1 cellular context compared by ENCODE assay signal in the genomic region with DNA sequence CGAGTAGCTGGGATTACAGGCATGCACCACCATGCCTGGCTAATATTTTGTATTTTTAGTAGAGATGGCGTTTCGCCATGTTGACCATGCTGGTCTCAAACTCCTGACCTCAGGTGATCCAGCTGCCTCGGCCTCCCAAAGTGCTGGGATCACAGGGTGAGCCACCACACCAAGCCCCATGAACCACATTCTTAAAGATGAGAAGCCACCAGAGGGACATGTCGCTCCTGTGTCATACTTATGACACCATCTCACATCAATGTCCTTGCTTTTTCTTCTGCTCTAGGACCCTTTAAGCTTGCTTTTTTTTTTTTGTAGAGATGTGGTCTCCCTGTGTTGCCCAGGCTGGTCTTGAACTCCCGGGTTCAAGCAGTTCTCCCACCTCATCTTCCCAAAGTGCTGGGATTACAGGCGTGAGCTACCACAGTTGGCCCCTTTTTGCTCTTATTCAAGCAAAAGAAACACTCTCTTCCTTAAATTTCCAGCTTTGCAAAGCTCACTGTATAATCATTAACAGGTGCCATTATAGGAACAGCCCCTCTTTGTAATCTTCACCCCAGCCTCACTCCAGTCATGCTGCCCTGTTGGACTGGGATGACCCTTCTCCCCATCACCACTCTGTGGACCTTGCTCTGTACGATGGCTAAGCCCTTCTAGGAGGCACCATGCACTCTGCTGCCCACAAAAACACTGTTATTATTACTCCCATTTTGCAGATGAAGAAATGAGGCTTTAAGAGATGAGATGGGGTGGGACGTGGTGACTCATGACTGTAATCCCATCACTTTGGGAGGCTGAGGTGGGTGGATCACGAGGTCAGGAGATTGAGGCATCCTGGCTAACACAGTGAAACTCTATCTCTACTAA.
TF ChIP-seq lines count a peak whose summit lies in the region.

No MANE protein-coding gene starts in this region.

TF ChIP-seq in HepG2, 621 proteins besides CTCF, POLR2A, EP300 and RAD21 (continued from another document and continues in another):
- TF ChIP-seq, protein P1, sequence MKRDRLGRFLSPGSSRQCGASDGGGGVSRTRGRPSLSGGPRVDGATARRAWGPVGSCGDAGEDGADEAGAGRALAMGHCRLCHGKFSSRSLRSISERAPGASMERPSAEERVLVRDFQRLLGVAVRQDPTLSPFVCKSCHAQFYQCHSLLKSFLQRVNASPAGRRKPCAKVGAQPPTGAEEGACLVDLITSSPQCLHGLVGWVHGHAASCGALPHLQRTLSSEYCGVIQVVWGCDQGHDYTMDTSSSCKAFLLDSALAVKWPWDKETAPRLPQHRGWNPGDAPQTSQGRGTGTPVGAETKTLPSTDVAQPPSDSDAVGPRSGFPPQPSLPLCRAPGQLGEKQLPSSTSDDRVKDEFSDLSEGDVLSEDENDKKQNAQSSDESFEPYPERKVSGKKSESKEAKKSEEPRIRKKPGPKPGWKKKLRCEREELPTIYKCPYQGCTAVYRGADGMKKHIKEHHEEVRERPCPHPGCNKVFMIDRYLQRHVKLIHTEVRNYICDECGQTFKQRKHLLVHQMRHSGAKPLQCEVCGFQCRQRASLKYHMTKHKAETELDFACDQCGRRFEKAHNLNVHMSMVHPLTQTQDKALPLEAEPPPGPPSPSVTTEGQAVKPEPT (CRISPR knock-in tag; IDR thresholded peaks at IDR 0.05; ENCODE audit: low read depth) = peak; percentile 99
- TF ChIP-seq, protein P2, sequence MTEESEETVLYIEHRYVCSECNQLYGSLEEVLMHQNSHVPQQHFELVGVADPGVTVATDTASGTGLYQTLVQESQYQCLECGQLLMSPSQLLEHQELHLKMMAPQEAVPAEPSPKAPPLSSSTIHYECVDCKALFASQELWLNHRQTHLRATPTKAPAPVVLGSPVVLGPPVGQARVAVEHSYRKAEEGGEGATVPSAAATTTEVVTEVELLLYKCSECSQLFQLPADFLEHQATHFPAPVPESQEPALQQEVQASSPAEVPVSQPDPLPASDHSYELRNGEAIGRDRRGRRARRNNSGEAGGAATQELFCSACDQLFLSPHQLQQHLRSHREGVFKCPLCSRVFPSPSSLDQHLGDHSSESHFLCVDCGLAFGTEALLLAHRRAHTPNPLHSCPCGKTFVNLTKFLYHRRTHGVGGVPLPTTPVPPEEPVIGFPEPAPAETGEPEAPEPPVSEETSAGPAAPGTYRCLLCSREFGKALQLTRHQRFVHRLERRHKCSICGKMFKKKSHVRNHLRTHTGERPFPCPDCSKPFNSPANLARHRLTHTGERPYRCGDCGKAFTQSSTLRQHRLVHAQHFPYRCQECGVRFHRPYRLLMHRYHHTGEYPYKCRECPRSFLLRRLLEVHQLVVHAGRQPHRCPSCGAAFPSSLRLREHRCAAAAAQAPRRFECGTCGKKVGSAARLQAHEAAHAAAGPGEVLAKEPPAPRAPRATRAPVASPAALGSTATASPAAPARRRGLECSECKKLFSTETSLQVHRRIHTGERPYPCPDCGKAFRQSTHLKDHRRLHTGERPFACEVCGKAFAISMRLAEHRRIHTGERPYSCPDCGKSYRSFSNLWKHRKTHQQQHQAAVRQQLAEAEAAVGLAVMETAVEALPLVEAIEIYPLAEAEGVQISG (CRISPR knock-in tag; IDR thresholded peaks at IDR 0.05) = peak; percentile 89
- TF ChIP-seq HNRNPLL (IDR thresholded peaks at IDR 0.05; ENCODE audit: low read depth, low read length, poor library complexity, severe bottlenecking) (no peak), HMGA1 (CRISPR knock-in tag; conservative IDR thresholded peaks at IDR 0.05) (no peak), NFKBIZ (CRISPR knock-in tag; IDR thresholded peaks at IDR 0.05) (no peak), ZFAT (CRISPR knock-in tag; conservative IDR thresholded peaks at IDR 0.05) (no peak), KLF13 (CRISPR knock-in tag; IDR thresholded peaks at IDR 0.05) (no peak), ZNF460 (CRISPR knock-in tag; IDR thresholded peaks at IDR 0.05; ENCODE audit: borderline replicate concordance) (peak; percentile 42; the same call in 1 of the 2 replicates), ZKSCAN8 (CRISPR knock-in tag; IDR thresholded peaks at IDR 0.05; ENCODE audit: borderline replicate concordance) (no peak), KMT2A (CRISPR knock-in tag; IDR thresholded peaks at IDR 0.05) (no peak), ZNF224 (CRISPR knock-in tag; IDR thresholded peaks at IDR 0.05) (no peak), ZNF350 (CRISPR knock-in tag; IDR thresholded peaks at IDR 0.05; ENCODE audit: borderline replicate concordance, low read depth) (peak; percentile 47; the same call in 1 of the 2 replicates), ZNF557 (CRISPR knock-in tag; IDR thresholded peaks at IDR 0.05) (no peak), MTF1 (CRISPR knock-in tag; IDR thresholded peaks at IDR 0.05) (no peak), RBM39 (IDR thresholded peaks at IDR 0.05; ENCODE audit: low read depth, low read length, poor library complexity, severe bottlenecking) (no peak), ZNF367 (CRISPR knock-in tag; IDR thresholded peaks at IDR 0.05; ENCODE audit: borderline replicate concordance) (no peak), FOXO1 (CRISPR knock-in tag; IDR thresholded peaks at IDR 0.05) (peak; percentile 62; the same call in 1 of the 2 replicates), MED13 (CRISPR knock-in tag; IDR thresholded peaks at IDR 0.05) (no peak), ZNF747 (CRISPR knock-in tag; IDR thresholded peaks at IDR 0.05; ENCODE audit: borderline replicate concordance) (no peak; the same call in 1 of the 2 replicates), YEATS2 (CRISPR knock-in tag; IDR thresholded peaks at IDR 0.05; ENCODE audit: borderline replicate concordance) (0 out of 2 replicates have a peak, but pooled peaks have one; percentile 37), FOXC1 (CRISPR knock-in tag; IDR thresholded peaks at IDR 0.05; ENCODE audit: borderline replicate concordance) (no peak), PAWR (CRISPR knock-in tag; IDR thresholded peaks at IDR 0.05; ENCODE audit: borderline replicate concordance) (0 out of 2 replicates have a peak, but pooled peaks have one; percentile 52), STAT5B (CRISPR knock-in tag; IDR thresholded peaks at IDR 0.05) (no peak), ZNF253 (CRISPR knock-in tag; IDR thresholded peaks at IDR 0.05; ENCODE audit: borderline replicate concordance) (no peak), ERF (CRISPR knock-in tag; IDR thresholded peaks at IDR 0.05) (peak; percentile 18; the same call in 1 of the 2 replicates), ARNTL (CRISPR knock-in tag; IDR thresholded peaks at IDR 0.05) (no peak; the same call in 1 of the 2 replicates), RFXANK (CRISPR knock-in tag; IDR thresholded peaks at IDR 0.05) (no peak), NFE2 (CRISPR knock-in tag; IDR thresholded peaks at IDR 0.05) (no peak), TRIM24 (CRISPR knock-in tag; IDR thresholded peaks at IDR 0.05) (peak; percentile 56; the same call in 1 of the 2 replicates), SMYD3 (CRISPR knock-in tag; IDR thresholded peaks at IDR 0.05) (0 out of 2 replicates have a peak, but pooled peaks have one; percentile 24), SIN3A (IDR thresholded peaks at IDR 0.05; ENCODE audit: borderline replicate concordance, low read depth, low read length) (no peak), ZNF660 (CRISPR knock-in tag; IDR thresholded peaks at IDR 0.05; ENCODE audit: borderline replicate concordance, low read depth) (no peak), ZNF124 (CRISPR knock-in tag; IDR thresholded peaks at IDR 0.05) (peak; percentile 86), THYN1 (CRISPR knock-in tag; IDR thresholded peaks at IDR 0.05; ENCODE audit: borderline replicate concordance, low read depth) (no peak), NR3C1 (CRISPR knock-in tag; IDR thresholded peaks at IDR 0.05) (no peak), KAT8 (CRISPR knock-in tag; IDR thresholded peaks at IDR 0.05) (peak; percentile 69), YEATS4 (CRISPR knock-in tag; IDR thresholded peaks at IDR 0.05; ENCODE audit: borderline replicate concordance) (0 out of 2 replicates have a peak, but pooled peaks have one; percentile 41), FOXM1 (CRISPR knock-in tag; IDR thresholded peaks at IDR 0.05) (no peak), HCFC1 (IDR thresholded peaks at IDR 0.05; ENCODE audit: low read depth, low read length) (no peak), JDP2 (CRISPR knock-in tag; IDR thresholded peaks at IDR 0.05; ENCODE audit: borderline replicate concordance) (no peak), TBP (CRISPR knock-in tag; IDR thresholded peaks at IDR 0.05) (no peak; the same call in 1 of the 2 replicates), ZNF768 (CRISPR knock-in tag; IDR thresholded peaks at IDR 0.05) (no peak), MIER2 (CRISPR knock-in tag; IDR thresholded peaks at IDR 0.05) (no peak), ZNF121 (CRISPR knock-in tag; IDR thresholded peaks at IDR 0.05) (peak; percentile 38; the same call in 1 of the 2 replicates), CBX1 (IDR thresholded peaks at IDR 0.05; ENCODE audit: low read depth) (no peak), SRY (CRISPR knock-in tag; IDR thresholded peaks at IDR 0.05) (no peak), ZFP90 (CRISPR knock-in tag; IDR thresholded peaks at IDR 0.05; ENCODE audit: borderline replicate concordance) (no peak), MIER3 (CRISPR knock-in tag; IDR thresholded peaks at IDR 0.05; ENCODE audit: borderline replicate concordance) (peak; percentile 67; the same call in 1 of the 2 replicates), BORCS8-MEF2B (CRISPR knock-in tag; IDR thresholded peaks at IDR 0.05) (peak; percentile 37; the same call in 1 of the 2 replicates), FOXK1 (CRISPR knock-in tag; IDR thresholded peaks at IDR 0.05; ENCODE audit: borderline replicate concordance, low read depth) (peak; percentile 28; the same call in 1 of the 2 replicates)
- TF ChIP-seq, protein P3, sequence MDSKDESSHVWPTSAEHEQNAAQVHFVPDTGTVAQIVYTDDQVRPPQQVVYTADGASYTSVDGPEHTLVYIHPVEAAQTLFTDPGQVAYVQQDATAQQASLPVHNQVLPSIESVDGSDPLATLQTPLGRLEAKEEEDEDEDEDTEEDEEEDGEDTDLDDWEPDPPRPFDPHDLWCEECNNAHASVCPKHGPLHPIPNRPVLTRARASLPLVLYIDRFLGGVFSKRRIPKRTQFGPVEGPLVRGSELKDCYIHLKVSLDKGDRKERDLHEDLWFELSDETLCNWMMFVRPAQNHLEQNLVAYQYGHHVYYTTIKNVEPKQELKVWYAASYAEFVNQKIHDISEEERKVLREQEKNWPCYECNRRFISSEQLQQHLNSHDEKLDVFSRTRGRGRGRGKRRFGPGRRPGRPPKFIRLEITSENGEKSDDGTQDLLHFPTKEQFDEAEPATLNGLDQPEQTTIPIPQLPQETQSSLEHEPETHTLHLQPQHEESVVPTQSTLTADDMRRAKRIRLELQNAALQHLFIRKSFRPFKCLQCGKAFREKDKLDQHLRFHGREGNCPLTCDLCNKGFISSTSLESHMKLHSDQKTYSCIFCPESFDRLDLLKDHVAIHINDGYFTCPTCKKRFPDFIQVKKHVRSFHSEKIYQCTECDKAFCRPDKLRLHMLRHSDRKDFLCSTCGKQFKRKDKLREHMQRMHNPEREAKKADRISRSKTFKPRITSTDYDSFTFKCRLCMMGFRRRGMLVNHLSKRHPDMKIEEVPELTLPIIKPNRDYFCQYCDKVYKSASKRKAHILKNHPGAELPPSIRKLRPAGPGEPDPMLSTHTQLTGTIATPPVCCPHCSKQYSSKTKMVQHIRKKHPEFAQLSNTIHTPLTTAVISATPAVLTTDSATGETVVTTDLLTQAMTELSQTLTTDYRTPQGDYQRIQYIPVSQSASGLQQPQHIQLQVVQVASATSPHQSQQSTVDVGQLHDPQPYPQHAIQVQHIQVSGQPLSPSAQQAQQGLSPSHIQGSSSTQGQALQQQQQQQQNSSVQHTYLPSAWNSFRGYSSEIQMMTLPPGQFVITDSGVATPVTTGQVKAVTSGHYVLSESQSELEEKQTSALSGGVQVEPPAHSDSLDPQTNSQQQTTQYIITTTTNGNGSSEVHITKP (CRISPR knock-in tag; IDR thresholded peaks at IDR 0.05; ENCODE audit: low read depth) = no peak; the same call in 1 of the 2 replicates
- TF ChIP-seq, protein P4, sequence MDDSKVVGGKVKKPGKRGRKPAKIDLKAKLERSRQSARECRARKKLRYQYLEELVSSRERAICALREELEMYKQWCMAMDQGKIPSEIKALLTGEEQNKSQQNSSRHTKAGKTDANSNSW (CRISPR knock-in tag; IDR thresholded peaks at IDR 0.05; ENCODE audit: borderline replicate concordance) = no peak
- TF ChIP-seq, protein P5, sequence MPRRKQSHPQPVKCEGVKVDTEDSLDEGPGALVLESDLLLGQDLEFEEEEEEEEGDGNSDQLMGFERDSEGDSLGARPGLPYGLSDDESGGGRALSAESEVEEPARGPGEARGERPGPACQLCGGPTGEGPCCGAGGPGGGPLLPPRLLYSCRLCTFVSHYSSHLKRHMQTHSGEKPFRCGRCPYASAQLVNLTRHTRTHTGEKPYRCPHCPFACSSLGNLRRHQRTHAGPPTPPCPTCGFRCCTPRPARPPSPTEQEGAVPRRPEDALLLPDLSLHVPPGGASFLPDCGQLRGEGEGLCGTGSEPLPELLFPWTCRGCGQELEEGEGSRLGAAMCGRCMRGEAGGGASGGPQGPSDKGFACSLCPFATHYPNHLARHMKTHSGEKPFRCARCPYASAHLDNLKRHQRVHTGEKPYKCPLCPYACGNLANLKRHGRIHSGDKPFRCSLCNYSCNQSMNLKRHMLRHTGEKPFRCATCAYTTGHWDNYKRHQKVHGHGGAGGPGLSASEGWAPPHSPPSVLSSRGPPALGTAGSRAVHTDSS (CRISPR knock-in tag; conservative IDR thresholded peaks at IDR 0.05) = no peak
- TF ChIP-seq, protein P6, sequence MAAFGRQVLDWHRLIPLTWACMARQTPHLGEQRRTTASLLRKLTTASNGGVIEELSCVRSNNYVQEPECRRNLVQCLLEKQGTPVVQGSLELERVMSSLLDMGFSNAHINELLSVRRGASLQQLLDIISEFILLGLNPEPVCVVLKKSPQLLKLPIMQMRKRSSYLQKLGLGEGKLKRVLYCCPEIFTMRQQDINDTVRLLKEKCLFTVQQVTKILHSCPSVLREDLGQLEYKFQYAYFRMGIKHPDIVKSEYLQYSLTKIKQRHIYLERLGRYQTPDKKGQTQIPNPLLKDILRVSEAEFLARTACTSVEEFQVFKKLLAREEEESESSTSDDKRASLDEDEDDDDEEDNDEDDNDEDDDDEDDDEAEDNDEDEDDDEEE (CRISPR knock-in tag; IDR thresholded peaks at IDR 0.05) = no peak
- TF ChIP-seq, protein P7, sequence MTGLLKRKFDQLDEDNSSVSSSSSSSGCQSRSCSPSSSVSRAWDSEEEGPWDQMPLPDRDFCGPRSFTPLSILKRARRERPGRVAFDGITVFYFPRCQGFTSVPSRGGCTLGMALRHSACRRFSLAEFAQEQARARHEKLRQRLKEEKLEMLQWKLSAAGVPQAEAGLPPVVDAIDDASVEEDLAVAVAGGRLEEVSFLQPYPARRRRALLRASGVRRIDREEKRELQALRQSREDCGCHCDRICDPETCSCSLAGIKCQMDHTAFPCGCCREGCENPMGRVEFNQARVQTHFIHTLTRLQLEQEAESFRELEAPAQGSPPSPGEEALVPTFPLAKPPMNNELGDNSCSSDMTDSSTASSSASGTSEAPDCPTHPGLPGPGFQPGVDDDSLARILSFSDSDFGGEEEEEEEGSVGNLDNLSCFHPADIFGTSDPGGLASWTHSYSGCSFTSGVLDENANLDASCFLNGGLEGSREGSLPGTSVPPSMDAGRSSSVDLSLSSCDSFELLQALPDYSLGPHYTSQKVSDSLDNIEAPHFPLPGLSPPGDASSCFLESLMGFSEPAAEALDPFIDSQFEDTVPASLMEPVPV (CRISPR knock-in tag; IDR thresholded peaks at IDR 0.05) = no peak
- TF ChIP-seq, protein P8, sequence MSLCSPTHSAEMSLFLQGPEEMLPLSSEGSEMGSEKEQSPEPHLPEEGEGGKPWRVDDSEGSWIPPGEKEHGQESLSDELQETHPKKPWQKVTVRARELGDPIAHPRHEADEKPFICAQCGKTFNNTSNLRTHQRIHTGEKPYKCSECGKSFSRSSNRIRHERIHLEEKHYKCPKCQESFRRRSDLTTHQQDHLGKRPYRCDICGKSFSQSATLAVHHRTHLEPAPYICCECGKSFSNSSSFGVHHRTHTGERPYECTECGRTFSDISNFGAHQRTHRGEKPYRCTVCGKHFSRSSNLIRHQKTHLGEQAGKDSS (CRISPR knock-in tag; IDR thresholded peaks at IDR 0.05; ENCODE audit: borderline replicate concordance, low read depth) = peak; percentile 29; the same call in 1 of the 2 replicates
